In the genomic region with DNA sequence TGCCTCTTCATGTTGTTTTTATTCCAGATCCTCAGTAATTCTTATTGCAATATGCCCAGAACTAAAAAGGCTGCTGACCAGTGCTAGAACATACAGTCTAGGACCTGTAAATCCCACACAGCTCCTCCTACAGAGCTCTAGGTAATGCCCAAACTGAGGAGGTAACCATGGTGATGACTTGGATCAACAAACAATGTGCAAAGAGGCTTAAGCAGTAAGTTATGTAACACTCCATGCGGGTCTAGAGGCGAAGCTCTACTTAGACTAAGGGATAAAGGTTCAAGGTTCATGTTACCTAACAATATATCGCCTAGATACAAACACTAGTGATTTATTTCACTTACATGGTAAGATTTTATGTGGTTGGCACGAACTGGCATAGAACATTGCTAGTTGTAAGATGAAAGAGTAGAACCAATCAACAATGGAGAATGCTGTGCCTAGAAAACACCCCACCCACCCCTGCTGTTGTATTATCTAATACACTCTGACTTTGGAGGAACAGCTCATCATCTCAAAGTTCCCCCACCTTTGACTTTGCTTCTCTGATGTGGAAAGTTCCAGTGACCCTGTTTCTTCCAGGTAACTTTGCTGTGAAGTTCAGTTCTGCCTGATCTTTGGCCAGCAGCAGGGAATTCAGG, we compare ENCODE assay signal across 10 cellular contexts.
DNase-seq lines count a peak whose midpoint lies in the region; ATAC-seq and TF ChIP-seq lines count a peak whose summit lies in the region.
"Had no signal": no experiment of that assay in that cellular context is flagged by ENCODE, and none has a peak within 500 bp of the region (broad histone marks: within the 10 kb centered on the region; RNA-seq: fewer than 3 reads in every experiment).

No MANE protein-coding gene starts in this region.

- H2AFZ ChIP-seq in MM.1S (ENCODE audit: low read length): no peak overlapping the region

- H3K27me3 ChIP-seq in MM.1S (replicated peaks; ENCODE audit: insufficient read depth, low read length): no peaks in the 10 kb centered on the region

- no peaks in the 10 kb centered on the region for H3K79me2 ChIP-seq in MM.1S (ENCODE audit: low read length)

- H4K20me1 ChIP-seq in MM.1S (ENCODE audit: insufficient read depth, low read length): no peaks in the 10 kb centered on the region

- H3F3A ChIP-seq in MM.1S (ENCODE audit: insufficient read depth, low read length): no peaks in the 10 kb centered on the region

- DNase-seq in NCI-H2171 treated with DMSO at 0.1 percent for 48 hours (lab: John Stamatoyannopoulos, UW) (peak; percentile 31), NCI-H2171 (lab: John Stamatoyannopoulos, UW) (no peak), NCI-H82 treated with DMSO at 0.1 percent for 48 hours (lab: John Stamatoyannopoulos, UW; ENCODE audit: unreplicated experiment) (peak; percentile 85), fibroblast of villous mesenchyme (ENCODE audit: low read depth) (peak; percentile 86), renal cortical epithelial cell (ENCODE audit: low read depth) (peak; percentile 99), MM.1S (no peak), occipital lobe (lab: John Stamatoyannopoulos, UW) (no peak)

- H3K27ac ChIP-seq in MM.1S (ENCODE audit: low read length): no peak overlapping the region
- H3K27ac ChIP-seq: HL-60, SK-N-MC had no signal

- ATAC-seq in HG03135 (IDR thresholded peaks at IDR 0.05; ENCODE audit: unreplicated experiment): no peak

- no peak overlapping the region for H3K4me3 ChIP-seq in fibroblast of villous mesenchyme (ENCODE audit: low read depth, low read length)
- H3K4me3 ChIP-seq in MM.1S (ENCODE audit: low read length): no peak overlapping the region
- H3K4me3 ChIP-seq: SK-N-MC had no signal

- H3K9me2 ChIP-seq in MM.1S (replicated peaks; ENCODE audit: insufficient read depth, low read length): no peaks in the 10 kb centered on the region

- H3K9ac ChIP-seq in MM.1S (ENCODE audit: low read length): no peak overlapping the region

- TF ChIP-seq CTCF in fibroblast of villous mesenchyme (IDR thresholded peaks at IDR 0.05; ENCODE audit: insufficient read depth, low read depth, low read length) (no peak), MM.1S (IDR thresholded peaks at IDR 0.05; ENCODE audit: low read length) (no peak)

- no peaks in the 10 kb centered on the region for H3K36me3 ChIP-seq in MM.1S (replicated peaks; ENCODE audit: insufficient read depth, low read length)

- H3K9me3 ChIP-seq in MM.1S (replicated peaks; ENCODE audit: insufficient read depth, low read length): no peaks in the 10 kb centered on the region

- no peaks in the 10 kb centered on the region for H3K4me1 ChIP-seq in MM.1S (ENCODE audit: low read length)

- H3K4me2 ChIP-seq in MM.1S (ENCODE audit: low read depth, low read length): no peak overlapping the region

Comparison
In these comparisons a context has a peak if more than half of its experiments do, and no peak if none do; other contexts are left out.
1. DNase-seq: peak in NCI-H2171 treated with DMSO at 0.1 percent for 48 hours (single experiment), NCI-H82 treated with DMSO at 0.1 percent for 48 hours (single experiment), fibroblast of villous mesenchyme (single experiment) and renal cortical epithelial cell (single experiment); none in NCI-H2171 (single experiment), MM.1S (single experiment) and occipital lobe (single experiment).